ENCODE assay signal across 12 cellular contexts in the genomic region with DNA sequence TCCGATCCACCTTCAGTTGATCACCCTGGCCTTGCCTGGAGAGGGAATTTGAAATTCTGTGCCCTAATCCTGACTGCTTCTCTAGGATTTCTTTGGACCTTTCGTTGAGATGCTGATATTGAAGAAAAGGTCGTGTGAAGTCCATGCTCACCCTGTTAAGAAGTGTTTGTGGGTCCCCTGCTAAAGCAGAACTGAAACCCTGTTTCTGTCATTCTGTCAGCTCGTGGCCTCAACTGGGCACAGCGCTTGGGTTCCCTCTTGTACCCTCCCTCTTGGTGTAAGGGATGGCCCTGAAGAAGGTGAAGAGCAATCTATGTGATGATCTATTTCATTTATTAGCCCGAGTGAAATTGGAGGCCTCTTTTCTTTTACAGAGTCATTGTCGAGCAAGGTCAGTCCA. TPM values are rescaled to one million over a fixed set of nuclear protein-coding genes. Genes with fewer than 3 reads are reported as not detected.
DNase-seq lines count a peak whose midpoint lies in the region; ATAC-seq and TF ChIP-seq lines count a peak whose summit lies in the region.
"Had no signal": no experiment of that assay in that cellular context is flagged by ENCODE, and none has a peak within 500 bp of the region (broad histone marks: within the 10 kb centered on the region; RNA-seq: fewer than 3 reads in every experiment).

No MANE protein-coding gene starts in this region.

- H3K36me3 ChIP-seq in RWPE2 (ENCODE audit: low read depth): peaks cover 7% of the 10 kb centered on the region; the same call in 1 of the 2 replicates

- DNase-seq in RWPE2 (ENCODE audit: low spot score): no peak
- no peak for DNase-seq in type B pancreatic cell (ENCODE audit: extremely low spot score, unreplicated experiment)
- DNase-seq in HCEC 1CT: no peak
- DNase-seq in NCI-H82 (lab: John Stamatoyannopoulos, UW): no peak
- DNase-seq in activated CD4-positive, alpha-beta T cell treated with anti-CD3 and anti-CD28 coated beads, Interleukin-2, amount 10 ng/mL, durations not matched to agents 7 days and 5 days: no peak
- DNase-seq: COR-L47; NCI-H2171; stimulated activated CD4-positive, alpha-beta T cell treated with anti-CD3 and anti-CD28 coated beads, Interleukin-4, amount 100 ng/mL, for 4 hours had no signal

- CTCF ChIA-PET in activated CD4-positive, alpha-beta T cell treated with anti-CD3 and anti-CD28 coated beads, Interleukin-2, amount 10 ng/mL, durations not matched to agents 7 days and 5 days (lab: Charles Lee): no interaction called here

- peak overlapping the region; percentile 10 for H3K4me3 Mint-ChIP-seq in type B pancreatic cell
- H3K4me3 Mint-ChIP-seq in activated CD4-positive, alpha-beta T cell treated with anti-CD3 and anti-CD28 coated beads, Interleukin-2, amount 10 ng/mL, durations not matched to agents 7 days and 5 days: no peak overlapping the region
- H3K4me3 Mint-ChIP-seq: T-helper 2 cell treated with Interferon-gamma antibody and Interleukin-4, amounts not matched to agents 5 μg/mL and 100 μg/mL, for 36 hours had no signal

- H3K27me3 ChIP-seq in RWPE2 (ENCODE audit: insufficient read depth, poor library complexity, severe bottlenecking): no peaks in the 10 kb centered on the region

- H3K27me3 Mint-ChIP-seq in type B pancreatic cell: peaks cover 3% of the 10 kb centered on the region
- no peaks in the 10 kb centered on the region for H3K27me3 Mint-ChIP-seq in activated CD4-positive, alpha-beta T cell treated with anti-CD3 and anti-CD28 coated beads, Interleukin-2, amount 10 ng/mL, durations not matched to agents 7 days and 5 days

- peak; percentile 77 for ATAC-seq in GM18909 (IDR thresholded peaks at IDR 0.05; ENCODE audit: poor library complexity, unreplicated experiment)
- peak; percentile 84 for ATAC-seq in HG02870 (IDR thresholded peaks at IDR 0.05; ENCODE audit: unreplicated experiment)
- ATAC-seq in RWPE2 (ENCODE audit: low read depth): no peak
- ATAC-seq: activated naive CD4-positive, alpha-beta T cell treated with anti-CD3 and anti-CD28 coated beads, Interleukin-2, amount 50 U/mL, for 72 hours had no signal

- TF ChIP-seq CTCF in RWPE2 (IDR thresholded peaks at IDR 0.05; ENCODE audit: poor library complexity, severe bottlenecking) (no peak), type B pancreatic cell (conservative IDR thresholded peaks at IDR 0.05) (no peak)

- POLR2A ChIA-PET in activated CD4-positive, alpha-beta T cell treated with anti-CD3 and anti-CD28 coated beads, Interleukin-2, amount 10 ng/mL, durations not matched to agents 7 days and 5 days (lab: Charles Lee): interaction anchor here (0.7 kb wide), 1 partner anchor 11 kb away, joined by 3 read pairs; no protein-coding TSS in a partner anchor

- peaks cover 39% of the 10 kb centered on the region for H3K4me1 Mint-ChIP-seq in type B pancreatic cell (ENCODE audit: unreplicated experiment)
- no peaks in the 10 kb centered on the region for H3K4me1 Mint-ChIP-seq in activated CD4-positive, alpha-beta T cell treated with anti-CD3 and anti-CD28 coated beads, Interleukin-2, amount 10 ng/mL, durations not matched to agents 7 days and 5 days

- no peaks in the 10 kb centered on the region for H3K9me3 ChIP-seq in RWPE2 (ENCODE audit: severe bottlenecking)

- peak overlapping the region; percentile 98 for H3K27ac Mint-ChIP-seq in type B pancreatic cell
- H3K27ac Mint-ChIP-seq in activated CD4-positive, alpha-beta T cell treated with anti-CD3 and anti-CD28 coated beads, Interleukin-2, amount 10 ng/mL, durations not matched to agents 7 days and 5 days: no peak overlapping the region
- H3K27ac Mint-ChIP-seq: activated naive CD4-positive, alpha-beta T cell treated with anti-CD3 and anti-CD28 coated beads, Interleukin-2, amount 50 U/mL, for 72 hours; T-helper 2 cell treated with Interferon-gamma antibody and Interleukin-4, amounts not matched to agents 5 μg/mL and 100 μg/mL, for 36 hours had no signal

- peaks cover 25% of the 10 kb centered on the region for H3K36me3 Mint-ChIP-seq in type B pancreatic cell
- no peaks in the 10 kb centered on the region for H3K36me3 Mint-ChIP-seq in activated CD4-positive, alpha-beta T cell treated with anti-CD3 and anti-CD28 coated beads, Interleukin-2, amount 10 ng/mL, durations not matched to agents 7 days and 5 days (ENCODE audit: low read depth)
- H3K36me3 Mint-ChIP-seq: activated naive CD4-positive, alpha-beta T cell treated with anti-CD3 and anti-CD28 coated beads, Interleukin-2, amount 50 U/mL, for 72 hours had no signal

- peaks cover 27% of the 10 kb centered on the region for H3K4me1 ChIP-seq in RWPE2 (ENCODE audit: insufficient read depth, poor library complexity, severe bottlenecking)

- no peaks in the 10 kb centered on the region for H3K9me3 Mint-ChIP-seq in type B pancreatic cell
- H3K9me3 Mint-ChIP-seq in activated CD4-positive, alpha-beta T cell treated with anti-CD3 and anti-CD28 coated beads, Interleukin-2, amount 10 ng/mL, durations not matched to agents 7 days and 5 days: no peaks in the 10 kb centered on the region
- H3K9me3 Mint-ChIP-seq: activated naive CD4-positive, alpha-beta T cell treated with anti-CD3 and anti-CD28 coated beads, Interleukin-2, amount 50 U/mL, for 72 hours; T-helper 2 cell treated with Interferon-gamma antibody and Interleukin-4, amounts not matched to agents 5 μg/mL and 100 μg/mL, for 36 hours had no signal

- H3K27ac ChIP-seq in RWPE2 (ENCODE audit: poor library complexity, severe bottlenecking): peak overlapping the region; percentile 63

- no peak overlapping the region for H3K4me3 ChIP-seq in RWPE2 (ENCODE audit: severe bottlenecking)

RNA-seq across cellular contexts. Expression of gene WWC1, which starts 55.9 kb away (rescaled TPM):
- total RNA-seq in type B pancreatic cell (ENCODE audit: low replicate concordance): 80.1 and 183 TPM in 2 replicates
- total RNA-seq in activated CD4-positive, alpha-beta T cell treated with anti-CD3 and anti-CD28 coated beads, Interleukin-2, amount 10 ng/mL, durations not matched to agents 7 days and 5 days: under 1 TPM; 0.04 to 0.60 TPM

Comparison
In these comparisons a context has a peak if more than half of its experiments do, and no peak if none do; other contexts are left out.
1. RNA of gene WWC1, which starts 55.9 kb away (total RNA-seq): 80.1 to 183 TPM in type B pancreatic cell; 0.04 to 0.60 TPM in activated CD4-positive, alpha-beta T cell treated with anti-CD3 and anti-CD28 coated beads, Interleukin-2, amount 10 ng/mL, durations not matched to agents 7 days and 5 days; every median in the first group is over 10 times any median in the second.